9 cellular contexts compared by ENCODE assay signal in the genomic region with DNA sequence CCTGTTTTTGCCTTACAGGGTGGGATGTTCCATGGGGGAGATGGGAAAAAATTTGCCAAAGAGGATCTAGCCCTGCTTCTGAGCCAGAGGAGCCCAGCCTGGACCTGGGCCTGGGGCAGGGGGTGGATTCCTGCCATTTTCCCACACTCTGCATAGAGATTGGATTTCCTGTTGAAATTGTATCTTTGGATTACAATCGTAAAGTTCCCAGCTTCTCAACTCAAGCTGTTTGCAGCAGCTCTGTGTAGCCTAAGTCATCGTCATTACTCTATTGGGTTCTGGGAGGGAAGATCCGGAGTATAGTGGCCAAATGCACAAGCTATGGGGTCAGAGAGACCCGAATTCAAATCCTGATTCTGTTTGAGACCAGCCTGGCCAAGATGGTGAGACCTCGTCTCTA.
"Had no signal": no experiment of that assay in that cellular context is flagged by ENCODE, and none has a peak within 500 bp of the region (broad histone marks: within the 10 kb centered on the region; RNA-seq: fewer than 3 reads in every experiment).

No MANE protein-coding gene starts in this region.

- FAIRE-seq: HTR-8/SVneo, K562 had no signal

- H3K4me3 Mint-ChIP-seq: HFFc6 had no signal

- ATAC-seq: HCT116, K562 had no signal

- DNase-seq: GM23248, GOT3, H7, HFFc6, IMR-90, KG1 had no signal

- H3K27ac Mint-ChIP-seq: HFFc6 had no signal

- H3K9me3 Mint-ChIP-seq: HFFc6 had no signal
